Comparison of ENCODE assay signal across 1 cellular context in the genomic region with DNA sequence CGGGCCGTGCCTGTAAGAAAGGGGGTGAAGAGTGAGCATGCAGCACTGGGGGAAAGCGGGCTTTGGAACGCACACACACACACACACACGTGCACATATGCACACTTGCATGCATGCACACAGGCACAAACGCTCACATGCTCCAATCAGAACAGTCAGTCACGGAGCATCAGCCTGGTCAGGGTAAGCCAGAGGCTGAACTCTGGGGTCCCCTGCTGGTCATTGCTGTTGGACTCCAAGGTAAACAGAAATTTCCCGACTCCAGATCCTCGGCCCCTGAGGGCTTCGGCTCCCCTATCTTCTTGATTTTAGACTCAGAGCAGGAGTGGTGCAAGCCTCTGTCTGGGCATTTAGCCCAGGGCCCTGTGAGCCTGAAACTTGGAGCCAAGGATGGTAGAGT.
TF ChIP-seq lines count a peak whose summit lies in the region.

No MANE protein-coding gene starts in this region.

TF ChIP-seq in K562, 482 proteins besides CTCF, POLR2A, EP300 and RAD21:
- no peak for TF ChIP-seq EWSR1 (IDR thresholded peaks at IDR 0.05; ENCODE audit: borderline replicate concordance, low read depth, partially characterized antibody)
- no peak for TF ChIP-seq ZNF444 (CRISPR knock-in tag; IDR thresholded peaks at IDR 0.05)
- no peak for TF ChIP-seq ZNF263 (CRISPR knock-in tag; IDR thresholded peaks at IDR 0.05; ENCODE audit: borderline replicate concordance)
- no peak for TF ChIP-seq MBD2 (IDR thresholded peaks at IDR 0.05; ENCODE audit: borderline replicate concordance, low read depth)
- TF ChIP-seq SOX6 (IDR thresholded peaks at IDR 0.05) = no peak
- 0 out of 2 replicates have a peak, but pooled peaks have one; percentile 13 for TF ChIP-seq BHLHE40 (IDR thresholded peaks at IDR 0.05; ENCODE audit: low read length)
- TF ChIP-seq, protein P1, sequence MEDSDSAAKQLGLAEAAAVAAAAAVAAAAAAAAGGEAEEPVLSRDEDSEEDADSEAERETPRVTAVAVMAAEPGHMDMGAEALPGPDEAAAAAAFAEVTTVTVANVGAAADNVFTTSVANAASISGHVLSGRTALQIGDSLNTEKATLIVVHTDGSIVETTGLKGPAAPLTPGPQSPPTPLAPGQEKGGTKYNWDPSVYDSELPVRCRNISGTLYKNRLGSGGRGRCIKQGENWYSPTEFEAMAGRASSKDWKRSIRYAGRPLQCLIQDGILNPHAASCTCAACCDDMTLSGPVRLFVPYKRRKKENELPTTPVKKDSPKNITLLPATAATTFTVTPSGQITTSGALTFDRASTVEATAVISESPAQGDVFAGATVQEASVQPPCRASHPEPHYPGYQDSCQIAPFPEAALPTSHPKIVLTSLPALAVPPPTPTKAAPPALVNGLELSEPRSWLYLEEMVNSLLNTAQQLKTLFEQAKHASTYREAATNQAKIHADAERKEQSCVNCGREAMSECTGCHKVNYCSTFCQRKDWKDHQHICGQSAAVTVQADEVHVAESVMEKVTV (CRISPR knock-in tag; IDR thresholded peaks at IDR 0.05) = 0 out of 2 replicates have a peak, but pooled peaks have one; percentile 15
- TF ChIP-seq BCLAF1 (IDR thresholded peaks at IDR 0.05; ENCODE audit: borderline replicate concordance in 1 of 2, control insufficient read depth in 1 of 2, low read depth in 2 of 2, low read length in 1 of 2) = no peak
- peak; percentile 18; the same call in 1 of the 2 replicates for TF ChIP-seq CBFB (CRISPR knock-in tag; IDR thresholded peaks at IDR 0.05)
- no peak for TF ChIP-seq ARNT (IDR thresholded peaks at IDR 0.05)
- TF ChIP-seq SMC3 (conservative IDR thresholded peaks at IDR 0.05; ENCODE audit: insufficient read depth, low read depth, low read length) = 0 out of 2 replicates have a peak, but pooled peaks have one; percentile 36
- no peak for TF ChIP-seq DPF2 (IDR thresholded peaks at IDR 0.05)
- no peak for TF ChIP-seq MTF1 (CRISPR knock-in tag; IDR thresholded peaks at IDR 0.05; ENCODE audit: borderline replicate concordance)
- TF ChIP-seq, protein P2, sequence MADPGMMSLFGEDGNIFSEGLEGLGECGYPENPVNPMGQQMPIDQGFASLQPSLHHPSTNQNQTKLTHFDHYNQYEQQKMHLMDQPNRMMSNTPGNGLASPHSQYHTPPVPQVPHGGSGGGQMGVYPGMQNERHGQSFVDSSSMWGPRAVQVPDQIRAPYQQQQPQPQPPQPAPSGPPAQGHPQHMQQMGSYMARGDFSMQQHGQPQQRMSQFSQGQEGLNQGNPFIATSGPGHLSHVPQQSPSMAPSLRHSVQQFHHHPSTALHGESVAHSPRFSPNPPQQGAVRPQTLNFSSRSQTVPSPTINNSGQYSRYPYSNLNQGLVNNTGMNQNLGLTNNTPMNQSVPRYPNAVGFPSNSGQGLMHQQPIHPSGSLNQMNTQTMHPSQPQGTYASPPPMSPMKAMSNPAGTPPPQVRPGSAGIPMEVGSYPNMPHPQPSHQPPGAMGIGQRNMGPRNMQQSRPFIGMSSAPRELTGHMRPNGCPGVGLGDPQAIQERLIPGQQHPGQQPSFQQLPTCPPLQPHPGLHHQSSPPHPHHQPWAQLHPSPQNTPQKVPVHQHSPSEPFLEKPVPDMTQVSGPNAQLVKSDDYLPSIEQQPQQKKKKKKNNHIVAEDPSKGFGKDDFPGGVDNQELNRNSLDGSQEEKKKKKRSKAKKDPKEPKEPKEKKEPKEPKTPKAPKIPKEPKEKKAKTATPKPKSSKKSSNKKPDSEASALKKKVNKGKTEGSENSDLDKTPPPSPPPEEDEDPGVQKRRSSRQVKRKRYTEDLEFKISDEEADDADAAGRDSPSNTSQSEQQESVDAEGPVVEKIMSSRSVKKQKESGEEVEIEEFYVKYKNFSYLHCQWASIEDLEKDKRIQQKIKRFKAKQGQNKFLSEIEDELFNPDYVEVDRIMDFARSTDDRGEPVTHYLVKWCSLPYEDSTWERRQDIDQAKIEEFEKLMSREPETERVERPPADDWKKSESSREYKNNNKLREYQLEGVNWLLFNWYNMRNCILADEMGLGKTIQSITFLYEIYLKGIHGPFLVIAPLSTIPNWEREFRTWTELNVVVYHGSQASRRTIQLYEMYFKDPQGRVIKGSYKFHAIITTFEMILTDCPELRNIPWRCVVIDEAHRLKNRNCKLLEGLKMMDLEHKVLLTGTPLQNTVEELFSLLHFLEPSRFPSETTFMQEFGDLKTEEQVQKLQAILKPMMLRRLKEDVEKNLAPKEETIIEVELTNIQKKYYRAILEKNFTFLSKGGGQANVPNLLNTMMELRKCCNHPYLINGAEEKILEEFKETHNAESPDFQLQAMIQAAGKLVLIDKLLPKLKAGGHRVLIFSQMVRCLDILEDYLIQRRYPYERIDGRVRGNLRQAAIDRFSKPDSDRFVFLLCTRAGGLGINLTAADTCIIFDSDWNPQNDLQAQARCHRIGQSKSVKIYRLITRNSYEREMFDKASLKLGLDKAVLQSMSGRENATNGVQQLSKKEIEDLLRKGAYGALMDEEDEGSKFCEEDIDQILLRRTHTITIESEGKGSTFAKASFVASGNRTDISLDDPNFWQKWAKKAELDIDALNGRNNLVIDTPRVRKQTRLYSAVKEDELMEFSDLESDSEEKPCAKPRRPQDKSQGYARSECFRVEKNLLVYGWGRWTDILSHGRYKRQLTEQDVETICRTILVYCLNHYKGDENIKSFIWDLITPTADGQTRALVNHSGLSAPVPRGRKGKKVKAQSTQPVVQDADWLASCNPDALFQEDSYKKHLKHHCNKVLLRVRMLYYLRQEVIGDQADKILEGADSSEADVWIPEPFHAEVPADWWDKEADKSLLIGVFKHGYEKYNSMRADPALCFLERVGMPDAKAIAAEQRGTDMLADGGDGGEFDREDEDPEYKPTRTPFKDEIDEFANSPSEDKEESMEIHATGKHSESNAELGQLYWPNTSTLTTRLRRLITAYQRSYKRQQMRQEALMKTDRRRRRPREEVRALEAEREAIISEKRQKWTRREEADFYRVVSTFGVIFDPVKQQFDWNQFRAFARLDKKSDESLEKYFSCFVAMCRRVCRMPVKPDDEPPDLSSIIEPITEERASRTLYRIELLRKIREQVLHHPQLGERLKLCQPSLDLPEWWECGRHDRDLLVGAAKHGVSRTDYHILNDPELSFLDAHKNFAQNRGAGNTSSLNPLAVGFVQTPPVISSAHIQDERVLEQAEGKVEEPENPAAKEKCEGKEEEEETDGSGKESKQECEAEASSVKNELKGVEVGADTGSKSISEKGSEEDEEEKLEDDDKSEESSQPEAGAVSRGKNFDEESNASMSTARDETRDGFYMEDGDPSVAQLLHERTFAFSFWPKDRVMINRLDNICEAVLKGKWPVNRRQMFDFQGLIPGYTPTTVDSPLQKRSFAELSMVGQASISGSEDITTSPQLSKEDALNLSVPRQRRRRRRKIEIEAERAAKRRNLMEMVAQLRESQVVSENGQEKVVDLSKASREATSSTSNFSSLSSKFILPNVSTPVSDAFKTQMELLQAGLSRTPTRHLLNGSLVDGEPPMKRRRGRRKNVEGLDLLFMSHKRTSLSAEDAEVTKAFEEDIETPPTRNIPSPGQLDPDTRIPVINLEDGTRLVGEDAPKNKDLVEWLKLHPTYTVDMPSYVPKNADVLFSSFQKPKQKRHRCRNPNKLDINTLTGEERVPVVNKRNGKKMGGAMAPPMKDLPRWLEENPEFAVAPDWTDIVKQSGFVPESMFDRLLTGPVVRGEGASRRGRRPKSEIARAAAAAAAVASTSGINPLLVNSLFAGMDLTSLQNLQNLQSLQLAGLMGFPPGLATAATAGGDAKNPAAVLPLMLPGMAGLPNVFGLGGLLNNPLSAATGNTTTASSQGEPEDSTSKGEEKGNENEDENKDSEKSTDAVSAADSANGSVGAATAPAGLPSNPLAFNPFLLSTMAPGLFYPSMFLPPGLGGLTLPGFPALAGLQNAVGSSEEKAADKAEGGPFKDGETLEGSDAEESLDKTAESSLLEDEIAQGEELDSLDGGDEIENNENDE (IDR thresholded peaks at IDR 0.05; ENCODE audit: low read depth, low read length) = no peak
- no peak for TF ChIP-seq MLX (CRISPR knock-in tag; conservative IDR thresholded peaks at IDR 0.05)
- TF ChIP-seq STAG1 (CRISPR knock-in tag; IDR thresholded peaks at IDR 0.05; ENCODE audit: borderline replicate concordance) = peak; percentile 63; the same call in 1 of the 2 replicates
- TF ChIP-seq TGIF2 (CRISPR knock-in tag; IDR thresholded peaks at IDR 0.05) = no peak
